Comparison of ENCODE assay signal across 8 cellular contexts in genomic region chr2:64144057-64145013, GRCh38. TPM values are rescaled to one million over a fixed set of nuclear protein-coding genes. Genes with fewer than 3 reads are reported as not detected.
DNase-seq lines count a peak whose midpoint lies in the region; TF ChIP-seq lines count a peak whose summit lies in the region.

Gene PELI1 (minus strand): TSS chr2:64144420. CDS start chr2:64108310, 36,110 bp downstream.

- peak; percentile 87 to 96 for TF ChIP-seq POLR2A in suprapubic skin (IDR thresholded peaks at IDR 0.05)

- TF ChIP-seq CTCF in HFFc6 (IDR thresholded peaks at IDR 0.05) (peak; percentile 59), suprapubic skin (IDR thresholded peaks at IDR 0.05) (no peak)

- peak within 1 kb of the TSS; percentile 92 for H3K27ac Mint-ChIP-seq in HFFc6
- peak within 1 kb of the TSS; percentile 94 for H3K27ac Mint-ChIP-seq in activated naive CD4-positive, alpha-beta T cell treated with anti-CD3 and anti-CD28 coated beads for 36 hours

- H3K4me1 Mint-ChIP-seq in HFFc6 (ENCODE audit: low read depth): peaks cover 32% of the 10 kb centered on the region
- H3K4me1 Mint-ChIP-seq in activated naive CD4-positive, alpha-beta T cell treated with anti-CD3 and anti-CD28 coated beads for 36 hours (ENCODE audit: low read depth): peaks cover 31% of the 10 kb centered on the region

- H3K27me3 ChIP-seq in suprapubic skin: no peaks in the 10 kb centered on the region

- no peaks in the 10 kb centered on the region for H3K36me3 Mint-ChIP-seq in HFFc6 (ENCODE audit: low read depth)
- peaks cover 5% of the 10 kb centered on the region for H3K36me3 Mint-ChIP-seq in activated naive CD4-positive, alpha-beta T cell treated with anti-CD3 and anti-CD28 coated beads for 36 hours (ENCODE audit: low read depth)

- WGBS in suprapubic skin: 24% methylated on average over 13 of the region's 68 CpGs

- H3K27me3 Mint-ChIP-seq in HFFc6 (ENCODE audit: insufficient read depth): peaks cover 5% of the 10 kb centered on the region; the same call in 1 of the 2 replicates
- no peaks in the 10 kb centered on the region for H3K27me3 Mint-ChIP-seq in activated naive CD4-positive, alpha-beta T cell treated with anti-CD3 and anti-CD28 coated beads for 36 hours (ENCODE audit: low read depth)

- DNase-seq in HFFc6 (peak; percentile 88), NAMALWA (ENCODE audit: low spot score) (peak; percentile 98), SK-N-DZ (ENCODE audit: low spot score) (peak; percentile 99), germinal center (ENCODE audit: low spot score) (peak; percentile 91), nucleus accumbens (lab: John Stamatoyannopoulos, UW) (peak; percentile 78 to 100 (median 98)), suprapubic skin (ENCODE audit: low spot score in 2 of 2) (peak; percentile 97 to 98)
- DNase-seq in activated naive CD4-positive, alpha-beta T cell treated with anti-CD3 and anti-CD28 coated beads for 36 hours: peak; percentile 98

- H3K4me1 ChIP-seq in suprapubic skin: peaks cover 35% of the 10 kb centered on the region

- no peak for TF ChIP-seq EP300 in suprapubic skin (IDR thresholded peaks at IDR 0.05)

- H3K9me3 ChIP-seq in suprapubic skin: no peaks in the 10 kb centered on the region

- CTCF ChIA-PET in activated naive CD4-positive, alpha-beta T cell treated with anti-CD3 and anti-CD28 coated beads for 36 hours (lab: Charles Lee): interaction anchor here (1.6 kb wide), 1 partner anchor 12 kb away, joined by 4 read pairs; no protein-coding TSS in a partner anchor

- intact Hi-C loops in activated naive CD4-positive, alpha-beta T cell treated with anti-CD3 and anti-CD28 coated beads for 36 hours (cut with micrococcal nuclease): loop anchor here (1.0 to 10.0 kb wide), 10 partner anchors 30 to 1950 kb away; partner anchors contain the start of genes AFTPH, B3GNT2, MDH1 and WDPCP

- H3K9me3 Mint-ChIP-seq in HFFc6: no peaks in the 10 kb centered on the region
- no peaks in the 10 kb centered on the region for H3K9me3 Mint-ChIP-seq in activated naive CD4-positive, alpha-beta T cell treated with anti-CD3 and anti-CD28 coated beads for 36 hours

- peak within 1 kb of the TSS; percentile 98 for H3K27ac ChIP-seq in suprapubic skin

- H3K4me3 Mint-ChIP-seq in HFFc6: peak within 1 kb of the TSS; percentile 96
- H3K4me3 Mint-ChIP-seq in activated naive CD4-positive, alpha-beta T cell treated with anti-CD3 and anti-CD28 coated beads for 36 hours: peak within 1 kb of the TSS; percentile 94

- H3K4me3 ChIP-seq in GM08714 (ENCODE audit: low read length): peak within 1 kb of the TSS; percentile 100
- H3K4me3 ChIP-seq in suprapubic skin: peak within 1 kb of the TSS; percentile 91

- H3K36me3 ChIP-seq in suprapubic skin: no peaks in the 10 kb centered on the region

RNA-seq across cellular contexts. Expression of gene PELI1, which starts in this region (rescaled TPM):
- 1 to 10 TPM; 1.9 to 4.9 (median 2.8) TPM for total RNA-seq in HFFc6 (2021; fragmentation: NEBNext Ultra II Directional; extraction: Animal tissue kit (Norgen Biotek cat#: 25700))
- 22.4 and 28.5 TPM in 2 replicates for polyA plus RNA-seq in SK-N-DZ (2014; cell fraction: cytosol; rRNA removed)
- 16.0 and 29.4 TPM in 2 replicates for polyA plus RNA-seq in SK-N-DZ (2014; cell fraction: nucleus; rRNA removed)
- total RNA-seq in activated naive CD4-positive, alpha-beta T cell treated with anti-CD3 and anti-CD28 coated beads for 36 hours: 10 to 100 TPM; 25.7 to 28.0 TPM
- total RNA-seq in suprapubic skin: 10 to 100 TPM; 50.6 to 72.3 (median 59.7) TPM

Comparison
In these comparisons a context has a peak if more than half of its experiments do, and no peak if none do; other contexts are left out.
1. Peak in every context shown above with its lines: DNase-seq, H3K4me3 ChIP-seq and H3K27ac ChIP-seq.
2. RNA of gene PELI1 (total RNA-seq): 50.6 to 72.3 TPM in suprapubic skin and 25.7 to 28.0 TPM in activated naive CD4-positive, alpha-beta T cell treated with anti-CD3 and anti-CD28 coated beads for 36 hours; 1.9 to 4.9 TPM in HFFc6; every median in the first group is over 4 times any median in the second.